8 cellular contexts compared by ENCODE assay signal in the genomic region with DNA sequence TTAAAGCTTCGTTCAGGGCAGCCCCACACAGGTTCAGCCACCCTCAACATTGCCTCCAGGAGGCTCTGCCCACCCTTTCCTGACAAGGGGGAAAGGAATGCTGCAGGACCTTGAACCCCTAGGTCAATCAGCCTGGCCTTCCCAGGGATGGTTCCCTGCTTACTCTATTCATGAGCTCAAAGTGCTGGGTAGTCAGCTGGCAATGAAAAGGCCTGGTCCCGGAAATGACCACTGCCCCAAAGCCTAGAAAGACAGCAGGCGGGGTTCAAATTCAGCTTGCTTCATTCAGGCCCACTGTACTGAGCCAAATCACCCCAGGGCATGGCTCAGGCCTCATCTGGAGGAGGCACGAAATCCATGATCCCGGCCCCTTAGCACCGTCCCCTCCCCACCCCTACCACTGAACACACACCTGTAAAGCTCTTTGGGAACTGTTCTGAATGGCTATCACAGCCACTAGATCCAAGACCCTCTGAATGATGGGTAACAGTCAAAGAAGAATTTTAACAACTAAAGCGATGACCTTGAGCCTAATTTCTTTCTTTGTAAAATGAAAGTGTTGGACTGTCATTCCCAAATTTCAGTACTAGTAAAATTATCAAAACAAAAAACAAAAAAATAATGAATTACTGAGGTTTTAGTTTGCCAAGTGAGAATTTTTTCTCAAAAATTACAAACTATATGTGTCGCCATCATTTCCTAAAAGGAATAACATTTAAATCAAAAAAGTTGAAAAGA. TPM values are rescaled to one million over a fixed set of nuclear protein-coding genes. Genes with fewer than 3 reads are reported as not detected.
DNase-seq lines count a peak whose midpoint lies in the region; ATAC-seq and TF ChIP-seq lines count a peak whose summit lies in the region.

No MANE protein-coding gene starts in this region.

- intact Hi-C loops in activated T-helper 1 cell treated with anti-CD3 and anti-CD28 coated beads, Interleukin-12 subunit alpha, Interleukin-12 subunit beta, Interleukin-2, Interleukin-4 antibody, amounts not matched to agents 30 ng/mL and 10 ng/mL and 1 ng/mL, durations not matched to agents 14 hours and 24 hours and 36 hours (cut with micrococcal nuclease): loop anchor here (10.0 kb wide), 1 partner anchor 589 kb away; the partner anchor contains the start of gene NUDCD3
- intact Hi-C loops in heart left ventricle (cut with DNase I) (loop anchor here in 1 of 10 donors (5.0 kb wide), 1 partner anchor 33 kb away; no protein-coding TSS in a partner anchor), posterior vena cava (cut with DNase I) (no loop called here)

- H3K27me3 ChIP-seq in heart left ventricle: no peaks in the 10 kb centered on the region

- peak overlapping the region; percentile 67 to 95 (median 77) for H3K4me3 ChIP-seq in heart left ventricle

- H3K36me3 ChIP-seq in heart left ventricle: no peaks in the 10 kb centered on the region

- WGBS in heart left ventricle, 4 donors: 33 to 40% (median 37%) methylated on average over 7 to 8 of the region's 8 CpGs

- no peak for DNase-seq in activated T-cell treated with anti-CD3 and anti-CD28 coated beads, Interleukin-2, amount 50 U/mL, for 72 hours
- DNase-seq in activated T-cell treated with anti-CD3 and anti-CD28 coated beads for 4 hours: no peak
- DNase-seq in activated T-helper 1 cell treated with anti-CD3 and anti-CD28 coated beads, Interleukin-12 subunit alpha, Interleukin-12 subunit beta, Interleukin-2, Interleukin-4 antibody, amounts not matched to agents 30 ng/mL and 10 ng/mL and 1 ng/mL, durations not matched to agents 14 hours and 24 hours and 36 hours (ENCODE audit: low spot score): no peak
- DNase-seq in heart left ventricle: no peak
- peak; percentile 83 for DNase-seq in renal cortical epithelial cell (ENCODE audit: low read depth)
- no peak for DNase-seq in GF-D8 (lab: John Stamatoyannopoulos, UW)
- DNase-seq in OCI-M2 (lab: John Stamatoyannopoulos, UW; ENCODE audit: unreplicated experiment): no peak
- no peak for DNase-seq in posterior vena cava (ENCODE audit: low spot score)

- H3K9me3 ChIP-seq in heart left ventricle: no peaks in the 10 kb centered on the region

- no peak for ATAC-seq in activated T-cell treated with anti-CD3 and anti-CD28 coated beads, Interleukin-2, amount 50 U/mL, for 72 hours (replicated peaks in 1 of 2)
- ATAC-seq in heart left ventricle: peak; percentile 14 to 42 (median 24)

- peaks cover 1 to 3% of the 10 kb centered on the region in 2 donors for H3K36me3 Mint-ChIP-seq in activated T-cell treated with anti-CD3 and anti-CD28 coated beads, Interleukin-2, amount 50 U/mL, for 72 hours (ENCODE audit: insufficient read depth in 2 of 2)
- peaks cover 3% of the 10 kb centered on the region for H3K36me3 Mint-ChIP-seq in activated T-helper 1 cell treated with anti-CD3 and anti-CD28 coated beads, Interleukin-12 subunit alpha, Interleukin-12 subunit beta, Interleukin-2, Interleukin-4 antibody, amounts not matched to agents 30 ng/mL and 10 ng/mL and 1 ng/mL, durations not matched to agents 14 hours and 24 hours and 36 hours (ENCODE audit: low read depth)

- H3K9me3 Mint-ChIP-seq in activated T-cell treated with anti-CD3 and anti-CD28 coated beads, Interleukin-2, amount 50 U/mL, for 72 hours: no peaks in the 10 kb centered on the region
- H3K9me3 Mint-ChIP-seq in activated T-helper 1 cell treated with anti-CD3 and anti-CD28 coated beads, Interleukin-12 subunit alpha, Interleukin-12 subunit beta, Interleukin-2, Interleukin-4 antibody, amounts not matched to agents 30 ng/mL and 10 ng/mL and 1 ng/mL, durations not matched to agents 14 hours and 24 hours and 36 hours: no peaks in the 10 kb centered on the region

- H3K27ac ChIP-seq in heart left ventricle: peak overlapping the region; percentile 80 to 95 (median 90)

- no peak for TF ChIP-seq POLR2A in heart left ventricle (IDR thresholded peaks at IDR 0.05)

- peak overlapping the region; percentile 97 for H3K27ac Mint-ChIP-seq in activated T-cell treated with anti-CD3 and anti-CD28 coated beads, Interleukin-2, amount 50 U/mL, for 72 hours
- H3K27ac Mint-ChIP-seq in activated T-helper 1 cell treated with anti-CD3 and anti-CD28 coated beads, Interleukin-12 subunit alpha, Interleukin-12 subunit beta, Interleukin-2, Interleukin-4 antibody, amounts not matched to agents 30 ng/mL and 10 ng/mL and 1 ng/mL, durations not matched to agents 14 hours and 24 hours and 36 hours: peak overlapping the region; percentile 97

- H3K27me3 Mint-ChIP-seq in activated T-cell treated with anti-CD3 and anti-CD28 coated beads, Interleukin-2, amount 50 U/mL, for 72 hours (ENCODE audit: low read depth): no peaks in the 10 kb centered on the region
- no peaks in the 10 kb centered on the region for H3K27me3 Mint-ChIP-seq in activated T-helper 1 cell treated with anti-CD3 and anti-CD28 coated beads, Interleukin-12 subunit alpha, Interleukin-12 subunit beta, Interleukin-2, Interleukin-4 antibody, amounts not matched to agents 30 ng/mL and 10 ng/mL and 1 ng/mL, durations not matched to agents 14 hours and 24 hours and 36 hours (ENCODE audit: insufficient read depth)

- peaks cover 0 to 49% (median 31%) of the 10 kb centered on the region in 12 donors for H3K4me1 ChIP-seq in heart left ventricle

- no peak for TF ChIP-seq CTCF in heart left ventricle (IDR thresholded peaks at IDR 0.05)

- peak overlapping the region; percentile 95 to 96 for H3K4me3 Mint-ChIP-seq in activated T-cell treated with anti-CD3 and anti-CD28 coated beads, Interleukin-2, amount 50 U/mL, for 72 hours
- H3K4me3 Mint-ChIP-seq in activated T-helper 1 cell treated with anti-CD3 and anti-CD28 coated beads, Interleukin-12 subunit alpha, Interleukin-12 subunit beta, Interleukin-2, Interleukin-4 antibody, amounts not matched to agents 30 ng/mL and 10 ng/mL and 1 ng/mL, durations not matched to agents 14 hours and 24 hours and 36 hours: peak overlapping the region; percentile 95

- peaks cover 31% of the 10 kb centered on the region for H3K4me1 Mint-ChIP-seq in activated T-cell treated with anti-CD3 and anti-CD28 coated beads, Interleukin-2, amount 50 U/mL, for 72 hours (ENCODE audit: low read depth)
- peaks cover 30% of the 10 kb centered on the region for H3K4me1 Mint-ChIP-seq in activated T-helper 1 cell treated with anti-CD3 and anti-CD28 coated beads, Interleukin-12 subunit alpha, Interleukin-12 subunit beta, Interleukin-2, Interleukin-4 antibody, amounts not matched to agents 30 ng/mL and 10 ng/mL and 1 ng/mL, durations not matched to agents 14 hours and 24 hours and 36 hours (ENCODE audit: low read depth)

RNA-seq across cellular contexts. Expression of gene URGCP, which starts 1.0 kb away (rescaled TPM):
- 10 to 100 TPM; 34.4 to 36.8 TPM for total RNA-seq in activated T-cell treated with anti-CD3 and anti-CD28 coated beads, Interleukin-2, amount 50 U/mL, for 72 hours
- total RNA-seq in activated T-helper 1 cell treated with anti-CD3 and anti-CD28 coated beads, Interleukin-12 subunit alpha, Interleukin-12 subunit beta, Interleukin-2, Interleukin-4 antibody, amounts not matched to agents 30 ng/mL and 10 ng/mL and 1 ng/mL, durations not matched to agents 14 hours and 24 hours and 36 hours: 32.2 and 34.4 TPM in 2 replicates
- total RNA-seq in heart left ventricle: 10 to 100 TPM; 28.2 to 43.7 (median 37.8) TPM
- 10 to 100 TPM; 23.6 to 24.0 TPM for polyA plus RNA-seq in heart left ventricle
- 37.0 and 40.6 TPM in 2 replicates for total RNA-seq in renal cortical epithelial cell
- total RNA-seq in posterior vena cava: 10 to 100 TPM; 27.9 to 37.5 TPM

RNA-seq across cellular contexts. Expression of gene UBE2D4, which starts 20.9 kb away (rescaled TPM):
- total RNA-seq in activated T-cell treated with anti-CD3 and anti-CD28 coated beads, Interleukin-2, amount 50 U/mL, for 72 hours: 1 to 10 TPM; 6.7 to 9.0 TPM
- 15.3 and 17.7 TPM in 2 replicates for total RNA-seq in activated T-helper 1 cell treated with anti-CD3 and anti-CD28 coated beads, Interleukin-12 subunit alpha, Interleukin-12 subunit beta, Interleukin-2, Interleukin-4 antibody, amounts not matched to agents 30 ng/mL and 10 ng/mL and 1 ng/mL, durations not matched to agents 14 hours and 24 hours and 36 hours
- total RNA-seq in heart left ventricle (10 to 100 TPM; 35.1 to 69.8 (median 43.5) TPM), renal cortical epithelial cell (10.4 and 17.0 TPM in 2 replicates), posterior vena cava (10 to 100 TPM; 23.7 to 33.0 TPM)
- 10 to 100 TPM; 29.4 to 41.1 TPM for polyA plus RNA-seq in heart left ventricle

RNA-seq across cellular contexts. Expression of gene MRPS24, which starts 36.1 kb away (rescaled TPM):
- total RNA-seq in activated T-cell treated with anti-CD3 and anti-CD28 coated beads, Interleukin-2, amount 50 U/mL, for 72 hours: 100 to 1,000 TPM in 1 of 2 donors, 10 to 100 TPM in 1; 82.7 to 100 TPM
- 118 and 125 TPM in 2 replicates for total RNA-seq in activated T-helper 1 cell treated with anti-CD3 and anti-CD28 coated beads, Interleukin-12 subunit alpha, Interleukin-12 subunit beta, Interleukin-2, Interleukin-4 antibody, amounts not matched to agents 30 ng/mL and 10 ng/mL and 1 ng/mL, durations not matched to agents 14 hours and 24 hours and 36 hours
- total RNA-seq in heart left ventricle: 100 to 1,000 TPM; 118 to 252 (median 151) TPM
- 100 to 1,000 TPM; 191 to 284 TPM for polyA plus RNA-seq in heart left ventricle
- 55.3 and 127 TPM in 2 replicates for total RNA-seq in renal cortical epithelial cell
- total RNA-seq in posterior vena cava: 10 to 100 TPM; 58.0 to 59.9 TPM

Comparison
In these comparisons a context has a peak if more than half of its experiments do, and no peak if none do; other contexts are left out.
1. ATAC-seq: peak in heart left ventricle (4 of 4); none in activated T-cell treated with anti-CD3 and anti-CD28 coated beads, Interleukin-2, amount 50 U/mL, for 72 hours (0 of 2).